29 cellular contexts compared by ENCODE assay signal in the genomic region with DNA sequence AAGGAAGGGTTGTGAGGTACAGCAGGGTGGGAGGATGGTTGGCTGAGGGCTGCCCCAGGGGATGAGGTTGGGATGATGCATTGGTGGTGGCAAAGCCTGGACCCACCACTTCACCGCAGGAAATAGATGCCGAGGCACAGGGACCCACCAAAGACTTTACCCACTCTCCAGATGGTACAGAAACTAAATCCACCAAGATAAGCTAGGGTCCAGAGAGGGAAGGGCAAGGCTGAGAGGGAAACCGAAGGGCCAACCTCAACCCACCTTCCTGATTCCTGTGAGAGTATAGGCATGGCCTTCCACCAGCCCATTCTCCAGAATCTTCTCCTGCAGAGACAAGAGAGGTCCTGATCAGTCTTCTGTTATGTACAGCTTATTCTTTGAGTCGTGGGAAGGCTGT. TPM values are rescaled to one million over a fixed set of nuclear protein-coding genes. Genes with fewer than 3 reads are reported as not detected.
"Had no signal": no experiment of that assay in that cellular context is flagged by ENCODE, and none has a peak within 500 bp of the region (broad histone marks: within the 10 kb centered on the region; RNA-seq: fewer than 3 reads in every experiment).

No MANE protein-coding gene starts in this region.

- H3K4me1 Mint-ChIP-seq: naive thymus-derived CD4-positive, alpha-beta T cell had no signal

- H3K27me3 ChIP-seq: heart right ventricle, hepatocyte, left lung, ovary, suprapubic skin, tibial nerve, vagina had no signal

- H3K4me3 Mint-ChIP-seq: naive thymus-derived CD4-positive, alpha-beta T cell; natural killer cell treated with Interleukin-12 subunit alpha and Interleukin-12 subunit beta and Interleukin-15 and Interleukin-18, amount 100 ng/mL, for 72 hours; stimulated activated naive CD8-positive, alpha-beta T cell treated with anti-CD3 and anti-CD28 coated beads, Interleukin-15, Interleukin-2, amounts not matched to agents 100 ng/mL and 50 ng/mL, for 24 hours; type B pancreatic cell had no signal

- H3K4me2 ChIP-seq: hepatocyte had no signal

- H3K9me3 ChIP-seq: heart right ventricle, left lung, lower lobe of right lung, mucosa of descending colon, ovary, suprapubic skin, thoracic aorta, vagina had no signal

- H3K4me1 ChIP-seq: left lung, lower lobe of right lung, suprapubic skin, tibial nerve, vagina had no signal

- H3K36me3 ChIP-seq: heart right ventricle, left lung, lower lobe of right lung, ovary, suprapubic skin, thoracic aorta, tibial nerve, vagina had no signal

- H3K36me3 Mint-ChIP-seq: natural killer cell treated with Interleukin-12 subunit alpha and Interleukin-12 subunit beta and Interleukin-15 and Interleukin-18, amount 100 ng/mL, for 72 hours; type B pancreatic cell had no signal

- H3K79me2 ChIP-seq: hepatocyte had no signal

- H3K27ac ChIP-seq: heart right ventricle, hepatocyte, left lung, lower lobe of right lung, ovary, skin epidermis, suprapubic skin, thoracic aorta, tibial nerve, vagina had no signal

- DNase-seq: heart right ventricle; kidney glomerular epithelial cell; left colon; left lung; lower lobe of right lung; mammary epithelial cell; midbrain; mucosa of descending colon; naive thymus-derived CD4-positive, alpha-beta T cell; ovary; right cardiac atrium; stimulated activated CD4-positive, alpha-beta T cell treated with anti-CD3 and anti-CD28 coated beads, Interleukin-12 subunit alpha, Interleukin-12 subunit beta, amount 100 ng/mL, for 4 hours; stimulated activated CD4-positive, alpha-beta T cell treated with anti-CD3 and anti-CD28 coated beads, Interleukin-15, amount 100 ng/mL, for 24 hours; stimulated activated CD4-positive, alpha-beta T cell treated with anti-CD3 and anti-CD28 coated beads, Interleukin-2, amount 100 ng/mL, for 24 hours; stimulated activated CD4-positive, alpha-beta T cell treated with anti-CD3 and anti-CD28 coated beads, Interleukin-4, amount 100 ng/mL, for 1 hour; stimulated activated naive CD4-positive, alpha-beta T cell had no signal

- H2AFZ ChIP-seq: hepatocyte had no signal

- H3K4me3 ChIP-seq: heart right ventricle, hepatocyte, left lung, lower lobe of right lung, mucosa of descending colon, ovary, skin epidermis, suprapubic skin, thoracic aorta, tibial nerve, vagina had no signal

- ATAC-seq: heart right ventricle; left colon; left lung; lower lobe of right lung; mucosa of descending colon; naive thymus-derived CD4-positive, alpha-beta T cell; natural killer cell treated with Interleukin-12 subunit alpha and Interleukin-12 subunit beta and Interleukin-15 and Interleukin-18, amount 100 ng/mL, for 72 hours; sciatic nerve had no signal

- H3K27ac Mint-ChIP-seq: naive thymus-derived CD4-positive, alpha-beta T cell; natural killer cell treated with Interleukin-12 subunit alpha and Interleukin-12 subunit beta and Interleukin-15 and Interleukin-18, amount 100 ng/mL, for 72 hours; progenitor cell of endocrine pancreas; stimulated activated naive CD8-positive, alpha-beta T cell treated with anti-CD3 and anti-CD28 coated beads, Interleukin-15, Interleukin-2, amounts not matched to agents 100 ng/mL and 50 ng/mL, for 24 hours; type B pancreatic cell had no signal

- H3K9me3 Mint-ChIP-seq: natural killer cell treated with Interleukin-12 subunit alpha and Interleukin-12 subunit beta and Interleukin-15 and Interleukin-18, amount 100 ng/mL, for 72 hours had no signal

RNA-seq across cellular contexts. Expression of gene CAPN14, which starts 18.1 kb away (rescaled TPM):
- total RNA-seq: myocyte, tibial nerve had no signal
- polyA plus RNA-seq: liver had no signal
